ENCODE assay signal across 9 cellular contexts in the genomic region with DNA sequence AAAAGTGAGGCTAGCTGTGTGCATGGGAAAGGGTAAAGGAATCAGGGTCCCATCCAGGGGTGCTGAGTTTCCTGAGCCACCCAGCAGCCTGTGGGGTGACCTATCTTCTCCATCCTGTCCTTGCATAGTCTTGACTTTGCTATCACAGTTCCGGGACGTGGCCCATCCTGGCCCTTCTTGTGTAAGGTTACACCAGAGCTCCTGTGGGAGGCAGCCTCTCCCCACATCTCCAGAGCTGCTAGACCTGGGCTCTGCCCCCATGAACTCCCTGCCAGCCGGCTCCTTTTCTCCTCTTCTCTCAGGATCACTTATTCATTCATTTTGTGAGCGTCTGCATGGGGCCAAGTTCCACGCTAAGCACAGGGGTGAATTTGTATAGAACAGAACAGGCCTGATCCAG.
DNase-seq lines count a peak whose midpoint lies in the region; ATAC-seq and TF ChIP-seq lines count a peak whose summit lies in the region.
"Had no signal": no experiment of that assay in that cellular context is flagged by ENCODE, and none has a peak within 500 bp of the region (broad histone marks: within the 10 kb centered on the region; RNA-seq: fewer than 3 reads in every experiment).

No MANE protein-coding gene starts in this region.

- no peaks in the 10 kb centered on the region for H3K36me3 Mint-ChIP-seq in activated CD4-positive, alpha-beta T cell treated with anti-CD3 and anti-CD28 coated beads for 36 hours (ENCODE audit: low read depth)

- peak; percentile 44 for DNase-seq in activated CD4-positive, alpha-beta T cell treated with anti-CD3 and anti-CD28 coated beads for 36 hours
- DNase-seq in activated CD4-positive, alpha-beta T cell treated with anti-CD3 and anti-CD28 coated beads for 1 hour: no peak
- DNase-seq in MV-4-11 (lab: John Stamatoyannopoulos, UW): peak; percentile 47
- DNase-seq in choroid plexus epithelial cell (ENCODE audit: low read depth): peak; percentile 63
- DNase-seq in ovary: peak in 4 of 5 donors; percentile 16 to 49 (median 26)
- DNase-seq in hypothalamus (lab: John Stamatoyannopoulos, UW): no peak
- DNase-seq in NCI-H187 (lab: John Stamatoyannopoulos, UW): no peak
- no peak for DNase-seq in T1000 (lab: John Stamatoyannopoulos, UW)

- H3K27ac ChIP-seq in ovary: no peak overlapping the region

- H3K4me1 Mint-ChIP-seq in activated CD4-positive, alpha-beta T cell treated with anti-CD3 and anti-CD28 coated beads for 36 hours: peaks cover 7% of the 10 kb centered on the region
- H3K4me1 Mint-ChIP-seq: B cell had no signal

- TF ChIP-seq CTCF in choroid plexus epithelial cell (conservative IDR thresholded peaks at IDR 0.05; ENCODE audit: low read depth, low read length): peak; percentile 58
- TF ChIP-seq CTCF in ovary (IDR thresholded peaks at IDR 0.05): no peak

- peaks cover 21% of the 10 kb centered on the region for H3K27me3 Mint-ChIP-seq in activated CD4-positive, alpha-beta T cell treated with anti-CD3 and anti-CD28 coated beads for 36 hours
- H3K27me3 Mint-ChIP-seq: B cell had no signal

- POLR2A ChIA-PET in activated CD4-positive, alpha-beta T cell treated with anti-CD3 and anti-CD28 coated beads for 36 hours (lab: Charles Lee): interaction anchor here (0.6 kb wide), 1 partner anchor 1443 kb away, joined by 5 read pairs; no protein-coding TSS in a partner anchor

- CTCF ChIA-PET in activated CD4-positive, alpha-beta T cell treated with anti-CD3 and anti-CD28 coated beads for 36 hours (lab: Charles Lee): interaction anchor here (0.6 to 1.4 kb wide), 2 partner anchors 24 to 152 kb away, joined by 3 to 4 read pairs; no protein-coding TSS in a partner anchor

- peak; percentile 51 for ATAC-seq in activated CD4-positive, alpha-beta T cell treated with anti-CD3 and anti-CD28 coated beads for 36 hours

- H3K4me3 ChIP-seq in choroid plexus epithelial cell (ENCODE audit: low read depth, low read length) (no peak overlapping the region), ovary (no peak overlapping the region)

- no peak overlapping the region for H3K4me3 Mint-ChIP-seq in activated CD4-positive, alpha-beta T cell treated with anti-CD3 and anti-CD28 coated beads for 36 hours
- H3K4me3 Mint-ChIP-seq: B cell had no signal

- no peaks in the 10 kb centered on the region for H3K4me1 ChIP-seq in ovary (ENCODE audit: insufficient read depth)

- no peak overlapping the region for H3K27ac Mint-ChIP-seq in activated CD4-positive, alpha-beta T cell treated with anti-CD3 and anti-CD28 coated beads for 36 hours
- H3K27ac Mint-ChIP-seq: B cell had no signal

- no peaks in the 10 kb centered on the region for H3K9me3 Mint-ChIP-seq in activated CD4-positive, alpha-beta T cell treated with anti-CD3 and anti-CD28 coated beads for 36 hours (ENCODE audit: low read depth)

- H3K9me3 ChIP-seq in ovary: no peaks in the 10 kb centered on the region

- H3K27me3 ChIP-seq in ovary: no peaks in the 10 kb centered on the region

- no peaks in the 10 kb centered on the region for H3K36me3 ChIP-seq in ovary

- TF ChIP-seq POLR2A in ovary (IDR thresholded peaks at IDR 0.05): no peak

- intact Hi-C loops in activated CD4-positive, alpha-beta T cell treated with anti-CD3 and anti-CD28 coated beads for 36 hours (cut with DNase I, micrococcal nuclease): loop anchor here (1.0 to 2.0 kb wide), 2 partner anchors 246 to 247 kb away; no protein-coding TSS in a partner anchor
- intact Hi-C loops in ovary (cut with DNase I): no loop called here

- no peak for TF ChIP-seq EP300 in ovary (IDR thresholded peaks at IDR 0.05)

- 64 to 76% (median 65%) methylated on average over 5 of the region's 5 CpGs for WGBS in ovary, 3 donors

Comparison
In these comparisons a context has a peak if more than half of its experiments do, and no peak if none do; other contexts are left out.
1. DNase-seq: peak in activated CD4-positive, alpha-beta T cell treated with anti-CD3 and anti-CD28 coated beads for 36 hours (single experiment), MV-4-11 (single experiment), choroid plexus epithelial cell (single experiment) and ovary (4 of 5); none in activated CD4-positive, alpha-beta T cell treated with anti-CD3 and anti-CD28 coated beads for 1 hour (single experiment), hypothalamus (0 of 51), NCI-H187 (0 of 2) and T1000 (single experiment).
2. intact Hi-C loops: an anchor here in activated CD4-positive, alpha-beta T cell treated with anti-CD3 and anti-CD28 coated beads for 36 hours (1.0 to 2.0 kb wide); none called in ovary.